Comparison of ENCODE assay signal across 3 cellular contexts in the genomic region with DNA sequence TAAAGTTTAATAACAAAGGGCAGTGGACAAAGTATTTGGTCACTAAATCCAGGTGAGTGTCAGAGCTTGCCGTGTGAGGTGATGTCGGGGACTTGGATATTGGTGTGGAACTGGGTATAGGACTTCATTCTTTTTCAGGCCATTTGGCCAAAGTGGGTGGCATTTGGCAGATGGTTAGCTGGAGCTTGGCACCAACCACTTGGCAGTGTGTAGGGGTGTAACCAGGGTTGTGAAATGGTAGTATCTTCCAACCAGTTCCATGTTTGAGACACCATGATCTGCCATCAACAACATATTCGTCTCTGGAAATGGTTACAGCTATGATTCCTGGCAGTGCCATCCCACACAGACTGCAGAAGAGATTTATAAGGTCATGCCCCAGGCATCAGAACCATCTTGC.
TF ChIP-seq lines count a peak whose summit lies in the region.

No MANE protein-coding gene starts in this region.

TF ChIP-seq in SK-N-SH, 30 proteins besides CTCF, POLR2A, EP300 and RAD21 (continued from another document and continues in another):
- TF ChIP-seq, protein P1, sequence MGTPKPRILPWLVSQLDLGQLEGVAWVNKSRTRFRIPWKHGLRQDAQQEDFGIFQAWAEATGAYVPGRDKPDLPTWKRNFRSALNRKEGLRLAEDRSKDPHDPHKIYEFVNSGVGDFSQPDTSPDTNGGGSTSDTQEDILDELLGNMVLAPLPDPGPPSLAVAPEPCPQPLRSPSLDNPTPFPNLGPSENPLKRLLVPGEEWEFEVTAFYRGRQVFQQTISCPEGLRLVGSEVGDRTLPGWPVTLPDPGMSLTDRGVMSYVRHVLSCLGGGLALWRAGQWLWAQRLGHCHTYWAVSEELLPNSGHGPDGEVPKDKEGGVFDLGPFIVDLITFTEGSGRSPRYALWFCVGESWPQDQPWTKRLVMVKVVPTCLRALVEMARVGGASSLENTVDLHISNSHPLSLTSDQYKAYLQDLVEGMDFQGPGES (IDR thresholded peaks at IDR 0.05; ENCODE audit: low read depth, low read length) = no peak
- no peak for TF ChIP-seq SIN3A (IDR thresholded peaks at IDR 0.05; ENCODE audit: borderline replicate concordance, low read depth, low read length)
- TF ChIP-seq NFIC (IDR thresholded peaks at IDR 0.05; ENCODE audit: borderline replicate concordance) = no peak
- TF ChIP-seq GABPA (IDR thresholded peaks at IDR 0.05; ENCODE audit: low read depth) = no peak
- no peak for TF ChIP-seq TEAD4 (IDR thresholded peaks at IDR 0.05; ENCODE audit: borderline replicate concordance, insufficient read depth)
- TF ChIP-seq EZH2phosphoT487 (IDR thresholded peaks at IDR 0.05; ENCODE audit: borderline replicate concordance, low read depth) = no peak
- no peak for TF ChIP-seq TCF12 (IDR thresholded peaks at IDR 0.05)
- TF ChIP-seq SMC3 (IDR thresholded peaks at IDR 0.05; ENCODE audit: low read depth, low read length) = no peak
- TF ChIP-seq, protein P2, sequence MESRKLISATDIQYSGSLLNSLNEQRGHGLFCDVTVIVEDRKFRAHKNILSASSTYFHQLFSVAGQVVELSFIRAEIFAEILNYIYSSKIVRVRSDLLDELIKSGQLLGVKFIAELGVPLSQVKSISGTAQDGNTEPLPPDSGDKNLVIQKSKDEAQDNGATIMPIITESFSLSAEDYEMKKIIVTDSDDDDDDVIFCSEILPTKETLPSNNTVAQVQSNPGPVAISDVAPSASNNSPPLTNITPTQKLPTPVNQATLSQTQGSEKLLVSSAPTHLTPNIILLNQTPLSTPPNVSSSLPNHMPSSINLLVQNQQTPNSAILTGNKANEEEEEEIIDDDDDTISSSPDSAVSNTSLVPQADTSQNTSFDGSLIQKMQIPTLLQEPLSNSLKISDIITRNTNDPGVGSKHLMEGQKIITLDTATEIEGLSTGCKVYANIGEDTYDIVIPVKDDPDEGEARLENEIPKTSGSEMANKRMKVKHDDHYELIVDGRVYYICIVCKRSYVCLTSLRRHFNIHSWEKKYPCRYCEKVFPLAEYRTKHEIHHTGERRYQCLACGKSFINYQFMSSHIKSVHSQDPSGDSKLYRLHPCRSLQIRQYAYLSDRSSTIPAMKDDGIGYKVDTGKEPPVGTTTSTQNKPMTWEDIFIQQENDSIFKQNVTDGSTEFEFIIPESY (IDR thresholded peaks at IDR 0.05; ENCODE audit: borderline replicate concordance, low read depth) = no peak
- TF ChIP-seq, protein P3, sequence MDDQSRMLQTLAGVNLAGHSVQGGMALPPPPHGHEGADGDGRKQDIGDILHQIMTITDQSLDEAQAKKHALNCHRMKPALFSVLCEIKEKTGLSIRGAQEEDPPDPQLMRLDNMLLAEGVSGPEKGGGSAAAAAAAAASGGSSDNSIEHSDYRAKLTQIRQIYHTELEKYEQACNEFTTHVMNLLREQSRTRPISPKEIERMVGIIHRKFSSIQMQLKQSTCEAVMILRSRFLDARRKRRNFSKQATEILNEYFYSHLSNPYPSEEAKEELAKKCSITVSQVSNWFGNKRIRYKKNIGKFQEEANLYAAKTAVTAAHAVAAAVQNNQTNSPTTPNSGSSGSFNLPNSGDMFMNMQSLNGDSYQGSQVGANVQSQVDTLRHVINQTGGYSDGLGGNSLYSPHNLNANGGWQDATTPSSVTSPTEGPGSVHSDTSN (IDR thresholded peaks at IDR 0.05) = no peak
- no peak for TF ChIP-seq CHD2 (IDR thresholded peaks at IDR 0.05; ENCODE audit: low read length, partially characterized antibody)
- TF ChIP-seq FOSL2 (IDR thresholded peaks at IDR 0.05; ENCODE audit: borderline replicate concordance, low read depth) = no peak
- TF ChIP-seq RFX5 (IDR thresholded peaks at IDR 0.05; ENCODE audit: low read length) = no peak

TF ChIP-seq in SK-N-SH treated with all-trans-retinoic acid at 6 μM for 48 hours, 23 proteins besides CTCF, POLR2A, EP300 and RAD21 (continued from another document):
- TF ChIP-seq TOX (CRISPR knock-in tag; IDR thresholded peaks at IDR 0.05; ENCODE audit: borderline replicate concordance) = no peak
- TF ChIP-seq, protein P4, sequence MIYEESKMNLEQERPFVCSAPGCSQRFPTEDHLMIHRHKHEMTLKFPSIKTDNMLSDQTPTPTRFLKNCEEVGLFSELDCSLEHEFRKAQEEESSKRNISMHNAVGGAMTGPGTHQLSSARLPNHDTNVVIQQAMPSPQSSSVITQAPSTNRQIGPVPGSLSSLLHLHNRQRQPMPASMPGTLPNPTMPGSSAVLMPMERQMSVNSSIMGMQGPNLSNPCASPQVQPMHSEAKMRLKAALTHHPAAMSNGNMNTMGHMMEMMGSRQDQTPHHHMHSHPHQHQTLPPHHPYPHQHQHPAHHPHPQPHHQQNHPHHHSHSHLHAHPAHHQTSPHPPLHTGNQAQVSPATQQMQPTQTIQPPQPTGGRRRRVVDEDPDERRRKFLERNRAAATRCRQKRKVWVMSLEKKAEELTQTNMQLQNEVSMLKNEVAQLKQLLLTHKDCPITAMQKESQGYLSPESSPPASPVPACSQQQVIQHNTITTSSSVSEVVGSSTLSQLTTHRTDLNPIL (CRISPR knock-in tag; IDR thresholded peaks at IDR 0.05; ENCODE audit: low read depth) = no peak
- no peak for TF ChIP-seq RARB (CRISPR knock-in tag; IDR thresholded peaks at IDR 0.05)

TF ChIP-seq in neural cell, 6 proteins besides CTCF, POLR2A, EP300 and RAD21 (continued from another document):
- TF ChIP-seq, protein P5, sequence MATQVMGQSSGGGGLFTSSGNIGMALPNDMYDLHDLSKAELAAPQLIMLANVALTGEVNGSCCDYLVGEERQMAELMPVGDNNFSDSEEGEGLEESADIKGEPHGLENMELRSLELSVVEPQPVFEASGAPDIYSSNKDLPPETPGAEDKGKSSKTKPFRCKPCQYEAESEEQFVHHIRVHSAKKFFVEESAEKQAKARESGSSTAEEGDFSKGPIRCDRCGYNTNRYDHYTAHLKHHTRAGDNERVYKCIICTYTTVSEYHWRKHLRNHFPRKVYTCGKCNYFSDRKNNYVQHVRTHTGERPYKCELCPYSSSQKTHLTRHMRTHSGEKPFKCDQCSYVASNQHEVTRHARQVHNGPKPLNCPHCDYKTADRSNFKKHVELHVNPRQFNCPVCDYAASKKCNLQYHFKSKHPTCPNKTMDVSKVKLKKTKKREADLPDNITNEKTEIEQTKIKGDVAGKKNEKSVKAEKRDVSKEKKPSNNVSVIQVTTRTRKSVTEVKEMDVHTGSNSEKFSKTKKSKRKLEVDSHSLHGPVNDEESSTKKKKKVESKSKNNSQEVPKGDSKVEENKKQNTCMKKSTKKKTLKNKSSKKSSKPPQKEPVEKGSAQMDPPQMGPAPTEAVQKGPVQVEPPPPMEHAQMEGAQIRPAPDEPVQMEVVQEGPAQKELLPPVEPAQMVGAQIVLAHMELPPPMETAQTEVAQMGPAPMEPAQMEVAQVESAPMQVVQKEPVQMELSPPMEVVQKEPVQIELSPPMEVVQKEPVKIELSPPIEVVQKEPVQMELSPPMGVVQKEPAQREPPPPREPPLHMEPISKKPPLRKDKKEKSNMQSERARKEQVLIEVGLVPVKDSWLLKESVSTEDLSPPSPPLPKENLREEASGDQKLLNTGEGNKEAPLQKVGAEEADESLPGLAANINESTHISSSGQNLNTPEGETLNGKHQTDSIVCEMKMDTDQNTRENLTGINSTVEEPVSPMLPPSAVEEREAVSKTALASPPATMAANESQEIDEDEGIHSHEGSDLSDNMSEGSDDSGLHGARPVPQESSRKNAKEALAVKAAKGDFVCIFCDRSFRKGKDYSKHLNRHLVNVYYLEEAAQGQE (IDR thresholded peaks at IDR 0.05; ENCODE audit: borderline replicate concordance) = no peak
